In genomic region chr1:50603274-50604271, GRCh38 we compare ENCODE assay signal across 8 cellular contexts.
DNase-seq lines count a peak whose midpoint lies in the region; ATAC-seq, FAIRE-seq and TF ChIP-seq lines count a peak whose summit lies in the region.

No MANE protein-coding gene starts in this region.

- intact Hi-C loops in pancreas (cut with DNase I), result no loop called here

- H3K9me2 ChIP-seq in Karpas-422 (replicated peaks; ENCODE audit: insufficient read depth, low read length), result no peaks in the 10 kb centered on the region

- H3K36me3 ChIP-seq in Karpas-422 (ENCODE audit: insufficient read depth, low read length) (no peaks in the 10 kb centered on the region), pancreas (no peaks in the 10 kb centered on the region)

- H3K27ac ChIP-seq in Karpas-422 (ENCODE audit: low read length) (peak overlapping the region; percentile 15; the same call in 1 of the 2 replicates), pancreas (no peak overlapping the region)

- H2AFZ ChIP-seq in Karpas-422 (ENCODE audit: low read length), result no peak overlapping the region

- no peak for TF ChIP-seq CTCF in pancreas (IDR thresholded peaks at IDR 0.05)

- DNase-seq in GM04504 (ENCODE audit: low read depth) (peak; percentile 22), Karpas-422 (no peak), astrocyte of the hippocampus (ENCODE audit: low read depth, low spot score) (peak; percentile 67), pancreas (no peak), NCI-H82 treated with DMSO at 0.1 percent for 48 hours (lab: John Stamatoyannopoulos, UW; ENCODE audit: unreplicated experiment) (no peak), HK-2 (ENCODE audit: unreplicated experiment) (no peak)

- no peaks in the 10 kb centered on the region for H3K9me3 ChIP-seq in Karpas-422 (ENCODE audit: low read length)
- no peaks in the 10 kb centered on the region for H3K9me3 ChIP-seq in pancreas

- no peaks in the 10 kb centered on the region for H4K20me1 ChIP-seq in Karpas-422 (ENCODE audit: insufficient read depth, low read depth, low read length)

- H3K27me3 ChIP-seq in Karpas-422 (ENCODE audit: low read length) (no peaks in the 10 kb centered on the region), pancreas (no peaks in the 10 kb centered on the region)

- ATAC-seq in pancreas (peak in 3 of 4 donors; percentile 16 to 55 (median 37)), HG02642 (IDR thresholded peaks at IDR 0.05; ENCODE audit: poor library complexity, unreplicated experiment) (no peak), GM21423 (IDR thresholded peaks at IDR 0.05; ENCODE audit: unreplicated experiment) (no peak)

- FAIRE-seq in pancreas (lab: Jason Lieb, UNC), result no peak

- H3K4me1 ChIP-seq in Karpas-422 (ENCODE audit: low read length) (peaks cover 30% of the 10 kb centered on the region), pancreas (peaks cover 0 to 5% (median 0%) of the 10 kb centered on the region in 3 donors)

- 73 to 75% methylated on average over 7 of the region's 7 CpGs for WGBS in pancreas, 2 donors

- no peak overlapping the region for H3K9ac ChIP-seq in Karpas-422 (ENCODE audit: low read length)

- no peak overlapping the region for H3K4me2 ChIP-seq in Karpas-422 (ENCODE audit: low read depth, low read length, poor library complexity, severe bottlenecking)

- H3K4me3 ChIP-seq in Karpas-422 (ENCODE audit: low read length) (no peak overlapping the region), pancreas (no peak overlapping the region)

- H3K79me2 ChIP-seq in Karpas-422 (ENCODE audit: low read length), result peaks cover 5% of the 10 kb centered on the region; the same call in 1 of the 2 replicates

Comparison
In these comparisons a context has a peak if more than half of its experiments do, and no peak if none do; other contexts are left out.
1. DNase-seq: peak in GM04504 (single experiment) and astrocyte of the hippocampus (single experiment); none in Karpas-422 (single experiment), pancreas (0 of 6), NCI-H82 treated with DMSO at 0.1 percent for 48 hours (single experiment) and HK-2 (single experiment).
2. ATAC-seq: peak in pancreas (3 of 4); none in HG02642 (single experiment) and GM21423 (single experiment).